12 cellular contexts compared by ENCODE assay signal in genomic region chr13:23159587-23160240, GRCh38. TPM values are rescaled to one million over a fixed set of nuclear protein-coding genes. Genes with fewer than 3 reads are reported as not detected.
DNase-seq lines count a peak whose midpoint lies in the region; ATAC-seq and TF ChIP-seq lines count a peak whose summit lies in the region.
"Had no signal": no experiment of that assay in that cellular context is flagged by ENCODE, and none has a peak within 500 bp of the region (broad histone marks: within the 10 kb centered on the region; RNA-seq: fewer than 3 reads in every experiment).

No MANE protein-coding gene starts in this region.

- no peaks in the 10 kb centered on the region for H3K36me3 Mint-ChIP-seq in activated CD4-positive, alpha-beta T cell treated with anti-CD3 and anti-CD28 coated beads for 36 hours (ENCODE audit: low read depth)
- no peaks in the 10 kb centered on the region for H3K36me3 Mint-ChIP-seq in activated CD4-positive, alpha-beta T cell treated with anti-CD3 and anti-CD28 coated beads, Interleukin-2, amount 10 ng/mL, durations not matched to agents 24 days and 14 days (ENCODE audit: low read depth)

- TF ChIP-seq POLR2A in lower leg skin (IDR thresholded peaks at IDR 0.05): no peak

- H3K9me3 Mint-ChIP-seq in activated CD4-positive, alpha-beta T cell treated with anti-CD3 and anti-CD28 coated beads for 36 hours (ENCODE audit: low read depth): no peaks in the 10 kb centered on the region
- H3K9me3 Mint-ChIP-seq in activated CD4-positive, alpha-beta T cell treated with anti-CD3 and anti-CD28 coated beads, Interleukin-2, amount 10 ng/mL, durations not matched to agents 24 days and 14 days: no peaks in the 10 kb centered on the region
- H3K9me3 Mint-ChIP-seq: activated T-cell treated with anti-CD3 and anti-CD28 coated beads, Interleukin-2, amount 50 U/mL, for 24 hours had no signal

- 1% methylated on average over 46 to 47 of the region's 47 CpGs for WGBS in ectodermal cell, 2 experiments
- WGBS in lower leg skin, 2 donors: 1 to 2% methylated on average over 39 to 44 of the region's 47 CpGs

- POLR2A ChIA-PET in activated CD4-positive, alpha-beta T cell treated with anti-CD3 and anti-CD28 coated beads for 36 hours (lab: Charles Lee): no interaction called here

- no peak overlapping the region for H3K27ac Mint-ChIP-seq in activated CD4-positive, alpha-beta T cell treated with anti-CD3 and anti-CD28 coated beads for 36 hours
- H3K27ac Mint-ChIP-seq in activated CD4-positive, alpha-beta T cell treated with anti-CD3 and anti-CD28 coated beads, Interleukin-2, amount 10 ng/mL, durations not matched to agents 24 days and 14 days: no peak overlapping the region
- H3K27ac Mint-ChIP-seq: activated T-cell treated with anti-CD3 and anti-CD28 coated beads, Interleukin-2, amount 50 U/mL, for 24 hours had no signal

- CTCF ChIA-PET in activated CD4-positive, alpha-beta T cell treated with anti-CD3 and anti-CD28 coated beads for 36 hours (lab: Charles Lee): no interaction called here

- H3K4me3 Mint-ChIP-seq in activated CD4-positive, alpha-beta T cell treated with anti-CD3 and anti-CD28 coated beads for 36 hours: no peak overlapping the region
- H3K4me3 Mint-ChIP-seq in activated CD4-positive, alpha-beta T cell treated with anti-CD3 and anti-CD28 coated beads, Interleukin-2, amount 10 ng/mL, durations not matched to agents 24 days and 14 days: no peak overlapping the region
- H3K4me3 Mint-ChIP-seq: activated T-cell treated with anti-CD3 and anti-CD28 coated beads, Interleukin-2, amount 50 U/mL, for 24 hours had no signal

- peak; percentile 10 for DNase-seq in activated CD4-positive, alpha-beta T cell treated with anti-CD3 and anti-CD28 coated beads for 36 hours
- DNase-seq in activated CD4-positive, alpha-beta T cell treated with anti-CD3 and anti-CD28 coated beads, Interleukin-2, amount 10 ng/mL, durations not matched to agents 24 days and 14 days: no peak
- no peak for DNase-seq in lower leg skin (ENCODE audit: low spot score in 2 of 2)
- DNase-seq in tibial artery: no peak
- DNase-seq in NCI-H1417 (lab: John Stamatoyannopoulos, UW): no peak
- DNase-seq in activated effector memory CD4-positive, alpha-beta T cell treated with Interleukin-2 at 50 U/mL for 16 hours: no peak
- no peak for DNase-seq in dermis blood vessel endothelial cell
- DNase-seq: right lobe of liver had no signal

- ATAC-seq in activated CD4-positive, alpha-beta T cell treated with anti-CD3 and anti-CD28 coated beads for 36 hours: no peak

- peaks cover 8% of the 10 kb centered on the region for H3K4me1 Mint-ChIP-seq in activated CD4-positive, alpha-beta T cell treated with anti-CD3 and anti-CD28 coated beads for 36 hours
- H3K4me1 Mint-ChIP-seq in activated CD4-positive, alpha-beta T cell treated with anti-CD3 and anti-CD28 coated beads, Interleukin-2, amount 10 ng/mL, durations not matched to agents 24 days and 14 days: peaks cover 2% of the 10 kb centered on the region

- H3K36me3 ChIP-seq in ectodermal cell (ENCODE audit: control insufficient read depth, insufficient read depth, low read length) (no peaks in the 10 kb centered on the region), tibial artery (no peaks in the 10 kb centered on the region)
- H3K36me3 ChIP-seq: BLaER1, right lobe of liver had no signal

- H3K27ac ChIP-seq in ectodermal cell (ENCODE audit: insufficient read depth, low read depth, low read length, poor library complexity, severe bottlenecking) (no peak overlapping the region), tibial artery (no peak overlapping the region)
- H3K27ac ChIP-seq: BLaER1, epithelial cell of prostate, right lobe of liver had no signal

- H3K9me3 ChIP-seq in ectodermal cell (ENCODE audit: control insufficient read depth, low read length) (no peaks in the 10 kb centered on the region), tibial artery (no peaks in the 10 kb centered on the region)
- H3K9me3 ChIP-seq: right lobe of liver had no signal

- peaks cover 30% of the 10 kb centered on the region for H3K27me3 ChIP-seq in ectodermal cell (ENCODE audit: control insufficient read depth, insufficient read depth, low read length, poor library complexity, severe bottlenecking)
- H3K27me3 ChIP-seq in tibial artery: peaks cover 0 to 24% of the 10 kb centered on the region in 2 donors
- H3K27me3 ChIP-seq: BLaER1, right lobe of liver had no signal

- TF ChIP-seq CTCF in lower leg skin (IDR thresholded peaks at IDR 0.05) (no peak), tibial artery (IDR thresholded peaks at IDR 0.05) (peak in 1 of 2 experiments; percentile 2)

- H3K27me3 Mint-ChIP-seq in activated CD4-positive, alpha-beta T cell treated with anti-CD3 and anti-CD28 coated beads for 36 hours: peaks cover 21% of the 10 kb centered on the region
- H3K27me3 Mint-ChIP-seq in activated CD4-positive, alpha-beta T cell treated with anti-CD3 and anti-CD28 coated beads, Interleukin-2, amount 10 ng/mL, durations not matched to agents 24 days and 14 days: peaks cover 22% of the 10 kb centered on the region

- H3K4me3 ChIP-seq in ectodermal cell (ENCODE audit: insufficient read depth, low read depth, low read length) (peak overlapping the region; percentile 36), lower leg skin (ENCODE audit: low read depth, poor library complexity, severe bottlenecking) (peak overlapping the region; percentile 12), tibial artery (peak overlapping the region; percentile 25 to 46)
- H3K4me3 ChIP-seq: BLaER1, right lobe of liver had no signal

- H3K4me1 ChIP-seq in ectodermal cell (ENCODE audit: control insufficient read depth, insufficient read depth, low read length) (no peaks in the 10 kb centered on the region), tibial artery (peaks cover 0 to 13% (median 9%) of the 10 kb centered on the region in 4 donors)
- H3K4me1 ChIP-seq: BLaER1, right lobe of liver had no signal

- intact Hi-C loops in activated CD4-positive, alpha-beta T cell treated with anti-CD3 and anti-CD28 coated beads for 36 hours (cut with DNase I, micrococcal nuclease): no loop called here
- intact Hi-C loops in activated CD4-positive, alpha-beta T cell treated with anti-CD3 and anti-CD28 coated beads, Interleukin-2, amount 10 ng/mL, durations not matched to agents 24 days and 14 days (cut with micrococcal nuclease): no loop called here
- intact Hi-C loops in lower leg skin (cut with DNase I; ENCODE audit: low total_unique reads): no loop called here
- intact Hi-C loops in tibial artery (cut with DNase I; ENCODE audit: low total_unique reads): no loop called here

RNA-seq across cellular contexts. Expression of gene SGCG, which starts 21.1 kb away (rescaled TPM):
- total RNA-seq in activated CD4-positive, alpha-beta T cell treated with anti-CD3 and anti-CD28 coated beads for 36 hours: not detected
- total RNA-seq in activated CD4-positive, alpha-beta T cell treated with anti-CD3 and anti-CD28 coated beads, Interleukin-2, amount 10 ng/mL, durations not matched to agents 24 days and 14 days: not detected in 2 replicates
- not detected for polyA plus RNA-seq in ectodermal cell (2013, experiment 1 of 4)
- polyA plus RNA-seq in ectodermal cell (2013, experiment 2 of 4): 0.20 TPM
- polyA plus RNA-seq in ectodermal cell (2013, experiment 3 of 4): 0.21 TPM
- not detected for polyA plus RNA-seq in ectodermal cell (2013, experiment 4 of 4)
- total RNA-seq in lower leg skin: 1 to 10 TPM in 2 of 4 donors, under 1 TPM in 2; 0.72 to 2.3 (median 0.90) TPM
- not detected in 2 replicates for total RNA-seq in dermis blood vessel endothelial cell
- total RNA-seq: right lobe of liver had no signal
